ENCODE assay signal across 18 cellular contexts in genomic region chrX:104329731-104330130, GRCh38.
"Had no signal": no experiment of that assay in that cellular context is flagged by ENCODE, and none has a peak within 500 bp of the region (broad histone marks: within the 10 kb centered on the region; RNA-seq: fewer than 3 reads in every experiment).

No MANE protein-coding gene starts in this region.

- ATAC-seq: heart left ventricle, mucosa of descending colon, natural killer cell, sciatic nerve had no signal

- H3K9me3 Mint-ChIP-seq: natural killer cell had no signal

- H3K4me1 ChIP-seq: esophagus squamous epithelium, heart left ventricle, thyroid gland, upper lobe of left lung, uterus had no signal

- H3K36me3 ChIP-seq: esophagus squamous epithelium, heart left ventricle, thyroid gland, upper lobe of left lung, uterus had no signal

- H3K27ac Mint-ChIP-seq: natural killer cell had no signal

- DNase-seq: cortex of kidney; dorsolateral prefrontal cortex; effector CD8-positive, alpha-beta T cell; esophagus squamous epithelium; foreskin melanocyte; heart left ventricle; hippocampal formation; kidney glomerular epithelial cell; mucosa of descending colon; natural killer cell; posterior cingulate gyrus; stimulated activated naive CD4-positive, alpha-beta T cell treated with Interleukin-2 at 50 U/mL for 16 hours; thyroid gland; upper lobe of left lung; uterus had no signal

- H3K9me3 ChIP-seq: esophagus squamous epithelium, heart left ventricle, mucosa of descending colon, thyroid gland, upper lobe of left lung, uterus had no signal

- H3K36me3 Mint-ChIP-seq: natural killer cell had no signal

- H3K27ac ChIP-seq: dorsolateral prefrontal cortex, esophagus squamous epithelium, heart left ventricle, skin epidermis, thyroid gland, upper lobe of left lung, uterus had no signal

- H3K4me1 Mint-ChIP-seq: natural killer cell had no signal

- H3K4me3 Mint-ChIP-seq: natural killer cell, neural crest cell had no signal

- H3K4me3 ChIP-seq: dorsolateral prefrontal cortex, esophagus squamous epithelium, heart left ventricle, mucosa of descending colon, skin epidermis, thyroid gland, upper lobe of left lung, uterus had no signal

- H3K27me3 ChIP-seq: thyroid gland, upper lobe of left lung, uterus had no signal
